In genomic region chr22:33850724-33851123, GRCh38 we compare ENCODE assay signal across 2 cellular contexts.
TF ChIP-seq lines count a peak whose summit lies in the region.

No MANE protein-coding gene starts in this region.

TF ChIP-seq in GM23338, 12 proteins besides CTCF, POLR2A, EP300 and RAD21:
- TF ChIP-seq POLR2AphosphoS5 (IDR thresholded peaks at IDR 0.05; ENCODE audit: low read depth), result no peak
- TF ChIP-seq ZNF114 (CRISPR knock-in tag; IDR thresholded peaks at IDR 0.05), result no peak
- TF ChIP-seq JUNB (IDR thresholded peaks at IDR 0.05; ENCODE audit: unreplicated experiment), result no peak
- TF ChIP-seq EZH2 (IDR thresholded peaks at IDR 0.05; ENCODE audit: low read depth, unreplicated experiment), result no peak
- TF ChIP-seq ZNF462 (CRISPR knock-in tag; IDR thresholded peaks at IDR 0.05), result no peak
- TF ChIP-seq EZH2phosphoT487 (IDR thresholded peaks at IDR 0.05; ENCODE audit: unreplicated experiment), result no peak
- no peak for TF ChIP-seq ZNF331 (CRISPR knock-in tag; IDR thresholded peaks at IDR 0.05; ENCODE audit: low read depth)
- no peak for TF ChIP-seq ETS1 (IDR thresholded peaks at IDR 0.05)
- TF ChIP-seq NANOG (IDR thresholded peaks at IDR 0.05; ENCODE audit: borderline replicate concordance), result no peak
- no peak for TF ChIP-seq REST (IDR thresholded peaks at IDR 0.05; ENCODE audit: unreplicated experiment)
- TF ChIP-seq STAT1 (IDR thresholded peaks at IDR 0.05; ENCODE audit: unreplicated experiment), result no peak
- TF ChIP-seq CREB1 (CRISPR knock-in tag; IDR thresholded peaks at IDR 0.05; ENCODE audit: low read depth), result no peak

TF ChIP-seq in H1, 55 proteins besides CTCF, POLR2A, EP300 and RAD21:
- no peak for TF ChIP-seq HDAC6 (IDR thresholded peaks at IDR 0.05; ENCODE audit: low read depth, low read length)
- no peak for TF ChIP-seq PHF8 (conservative IDR thresholded peaks at IDR 0.05; ENCODE audit: low read depth, low read length)
- no peak for TF ChIP-seq SIRT6 (IDR thresholded peaks at IDR 0.05; ENCODE audit: low read length)
- TF ChIP-seq EZH2 (IDR thresholded peaks at IDR 0.05; ENCODE audit: low read depth, low read length, severe bottlenecking), result no peak
- peak; percentile 78; the same call in 1 of the 2 replicates for TF ChIP-seq TCF12 (IDR thresholded peaks at IDR 0.05; ENCODE audit: low read depth, low read length)
- peak; percentile 94 for TF ChIP-seq SP1 (IDR thresholded peaks at IDR 0.05; ENCODE audit: low read depth, low read length)
- no peak for TF ChIP-seq CBX5 (IDR thresholded peaks at IDR 0.05; ENCODE audit: low read depth, low read length)
- no peak for TF ChIP-seq KDM4A (IDR thresholded peaks at IDR 0.05; ENCODE audit: low read depth, low read length, severe bottlenecking)
- peak in 1 of 2 experiments; percentile 59; a peak in 1 of 4 replicates for TF ChIP-seq SIN3A (conservative IDR thresholded peaks at IDR 0.05 in 1 of 2, IDR thresholded peaks at IDR 0.05 in 1 of 2; ENCODE audit: low read depth in 1 of 2, low read length in 2 of 2)
- no peak for TF ChIP-seq RBBP5 (IDR thresholded peaks at IDR 0.05; ENCODE audit: borderline replicate concordance, low read depth, low read length)
- TF ChIP-seq SRF (IDR thresholded peaks at IDR 0.05; ENCODE audit: low read depth, low read length), result no peak
- no peak for TF ChIP-seq SP4 (IDR thresholded peaks at IDR 0.05; ENCODE audit: low read length)
- TF ChIP-seq TBP (IDR thresholded peaks at IDR 0.05; ENCODE audit: low read depth, low read length), result peak; percentile 37
- TF ChIP-seq ASH2L (IDR thresholded peaks at IDR 0.05; ENCODE audit: low read length), result no peak
- no peak for TF ChIP-seq TEAD4 (IDR thresholded peaks at IDR 0.05; ENCODE audit: low read depth, low read length)
- TF ChIP-seq, protein P1, sequence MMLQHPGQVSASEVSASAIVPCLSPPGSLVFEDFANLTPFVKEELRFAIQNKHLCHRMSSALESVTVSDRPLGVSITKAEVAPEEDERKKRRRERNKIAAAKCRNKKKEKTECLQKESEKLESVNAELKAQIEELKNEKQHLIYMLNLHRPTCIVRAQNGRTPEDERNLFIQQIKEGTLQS (IDR thresholded peaks at IDR 0.05; ENCODE audit: insufficient read depth, low read depth, low read length), result no peak
- 0 out of 2 replicates have a peak, but pooled peaks have one; percentile 41 for TF ChIP-seq TAF1 (IDR thresholded peaks at IDR 0.05; ENCODE audit: low read depth, low read length)
- TF ChIP-seq RFX5 (IDR thresholded peaks at IDR 0.05; ENCODE audit: borderline replicate concordance, low read depth, low read length), result no peak
- TF ChIP-seq SP2 (IDR thresholded peaks at IDR 0.05; ENCODE audit: low read length), result no peak
- peak in 1 of 2 experiments; percentile 68; a peak in 1 of 4 replicates for TF ChIP-seq HDAC2 (IDR thresholded peaks at IDR 0.05; ENCODE audit: borderline replicate concordance in 1 of 2, low read depth in 2 of 2, low read length in 2 of 2)
- TF ChIP-seq TAF7 (optimal IDR thresholded peaks at IDR 0.05; ENCODE audit: borderline replicate concordance, low read depth, low read length), result no peak
- peak in 1 of 2 experiments; percentile 1 for TF ChIP-seq BCL11A (IDR thresholded peaks at IDR 0.05; ENCODE audit: low read depth in 2 of 2, low read length in 2 of 2)
TF ChIP-seq in H1: peak in this region for 7.
